ENCODE assay signal across 2 cellular contexts in the genomic region with DNA sequence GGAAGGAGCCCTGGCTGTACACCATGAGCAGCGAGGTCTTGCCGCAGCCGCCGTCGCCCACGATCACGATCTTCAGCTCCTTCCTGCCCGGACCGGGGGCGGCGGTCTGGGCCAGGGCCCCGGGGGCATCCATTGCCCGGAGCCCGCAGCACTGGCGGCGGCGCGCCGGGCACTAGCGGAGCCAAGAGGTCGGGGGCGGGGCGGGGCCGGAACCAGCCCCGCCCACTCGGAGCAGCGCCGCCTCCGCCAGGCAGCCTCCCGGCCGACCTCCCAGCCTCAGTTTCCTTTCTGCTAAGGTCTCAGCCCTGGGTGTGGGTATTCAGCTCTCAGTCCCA.
TF ChIP-seq lines count a peak whose summit lies in the region.

A gene with protein sequence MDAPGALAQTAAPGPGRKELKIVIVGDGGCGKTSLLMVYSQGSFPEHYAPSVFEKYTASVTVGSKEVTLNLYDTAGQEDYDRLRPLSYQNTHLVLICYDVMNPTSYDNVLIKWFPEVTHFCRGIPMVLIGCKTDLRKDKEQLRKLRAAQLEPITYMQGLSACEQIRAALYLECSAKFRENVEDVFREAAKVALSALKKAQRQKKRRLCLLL (minus strand): TSS at position 188 of the 335 bp plus-strand sequence. CDS start 55 bp downstream, at position 133.

TF ChIP-seq in SK-N-SH, 30 proteins besides CTCF, POLR2A, EP300 and RAD21 (continued from another document):
- TF ChIP-seq, protein P1, sequence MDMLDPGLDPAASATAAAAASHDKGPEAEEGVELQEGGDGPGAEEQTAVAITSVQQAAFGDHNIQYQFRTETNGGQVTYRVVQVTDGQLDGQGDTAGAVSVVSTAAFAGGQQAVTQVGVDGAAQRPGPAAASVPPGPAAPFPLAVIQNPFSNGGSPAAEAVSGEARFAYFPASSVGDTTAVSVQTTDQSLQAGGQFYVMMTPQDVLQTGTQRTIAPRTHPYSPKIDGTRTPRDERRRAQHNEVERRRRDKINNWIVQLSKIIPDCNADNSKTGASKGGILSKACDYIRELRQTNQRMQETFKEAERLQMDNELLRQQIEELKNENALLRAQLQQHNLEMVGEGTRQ (IDR thresholded peaks at IDR 0.05; ENCODE audit: borderline replicate concordance, low read depth, low read length), result no peak
- no peak; the same call in 1 of the 2 replicates for TF ChIP-seq SIN3A (IDR thresholded peaks at IDR 0.05; ENCODE audit: borderline replicate concordance, low read depth, low read length)
- no peak for TF ChIP-seq FOXJ3 (CRISPR knock-in tag; IDR thresholded peaks at IDR 0.05)
- TF ChIP-seq GABPA (IDR thresholded peaks at IDR 0.05; ENCODE audit: low read depth), result no peak
- no peak for TF ChIP-seq GATA2 (CRISPR knock-in tag; IDR thresholded peaks at IDR 0.05)
- TF ChIP-seq, protein P2, sequence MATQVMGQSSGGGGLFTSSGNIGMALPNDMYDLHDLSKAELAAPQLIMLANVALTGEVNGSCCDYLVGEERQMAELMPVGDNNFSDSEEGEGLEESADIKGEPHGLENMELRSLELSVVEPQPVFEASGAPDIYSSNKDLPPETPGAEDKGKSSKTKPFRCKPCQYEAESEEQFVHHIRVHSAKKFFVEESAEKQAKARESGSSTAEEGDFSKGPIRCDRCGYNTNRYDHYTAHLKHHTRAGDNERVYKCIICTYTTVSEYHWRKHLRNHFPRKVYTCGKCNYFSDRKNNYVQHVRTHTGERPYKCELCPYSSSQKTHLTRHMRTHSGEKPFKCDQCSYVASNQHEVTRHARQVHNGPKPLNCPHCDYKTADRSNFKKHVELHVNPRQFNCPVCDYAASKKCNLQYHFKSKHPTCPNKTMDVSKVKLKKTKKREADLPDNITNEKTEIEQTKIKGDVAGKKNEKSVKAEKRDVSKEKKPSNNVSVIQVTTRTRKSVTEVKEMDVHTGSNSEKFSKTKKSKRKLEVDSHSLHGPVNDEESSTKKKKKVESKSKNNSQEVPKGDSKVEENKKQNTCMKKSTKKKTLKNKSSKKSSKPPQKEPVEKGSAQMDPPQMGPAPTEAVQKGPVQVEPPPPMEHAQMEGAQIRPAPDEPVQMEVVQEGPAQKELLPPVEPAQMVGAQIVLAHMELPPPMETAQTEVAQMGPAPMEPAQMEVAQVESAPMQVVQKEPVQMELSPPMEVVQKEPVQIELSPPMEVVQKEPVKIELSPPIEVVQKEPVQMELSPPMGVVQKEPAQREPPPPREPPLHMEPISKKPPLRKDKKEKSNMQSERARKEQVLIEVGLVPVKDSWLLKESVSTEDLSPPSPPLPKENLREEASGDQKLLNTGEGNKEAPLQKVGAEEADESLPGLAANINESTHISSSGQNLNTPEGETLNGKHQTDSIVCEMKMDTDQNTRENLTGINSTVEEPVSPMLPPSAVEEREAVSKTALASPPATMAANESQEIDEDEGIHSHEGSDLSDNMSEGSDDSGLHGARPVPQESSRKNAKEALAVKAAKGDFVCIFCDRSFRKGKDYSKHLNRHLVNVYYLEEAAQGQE (IDR thresholded peaks at IDR 0.05; ENCODE audit: low read depth, low read length), result no peak
- TF ChIP-seq, protein P3, sequence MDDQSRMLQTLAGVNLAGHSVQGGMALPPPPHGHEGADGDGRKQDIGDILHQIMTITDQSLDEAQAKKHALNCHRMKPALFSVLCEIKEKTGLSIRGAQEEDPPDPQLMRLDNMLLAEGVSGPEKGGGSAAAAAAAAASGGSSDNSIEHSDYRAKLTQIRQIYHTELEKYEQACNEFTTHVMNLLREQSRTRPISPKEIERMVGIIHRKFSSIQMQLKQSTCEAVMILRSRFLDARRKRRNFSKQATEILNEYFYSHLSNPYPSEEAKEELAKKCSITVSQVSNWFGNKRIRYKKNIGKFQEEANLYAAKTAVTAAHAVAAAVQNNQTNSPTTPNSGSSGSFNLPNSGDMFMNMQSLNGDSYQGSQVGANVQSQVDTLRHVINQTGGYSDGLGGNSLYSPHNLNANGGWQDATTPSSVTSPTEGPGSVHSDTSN (IDR thresholded peaks at IDR 0.05), result no peak
- TF ChIP-seq JUND (IDR thresholded peaks at IDR 0.05), result no peak
- TF ChIP-seq NFIC (IDR thresholded peaks at IDR 0.05; ENCODE audit: borderline replicate concordance), result no peak
- TF ChIP-seq TEAD4 (IDR thresholded peaks at IDR 0.05; ENCODE audit: borderline replicate concordance, insufficient read depth), result no peak
- no peak for TF ChIP-seq RXRA (IDR thresholded peaks at IDR 0.05; ENCODE audit: borderline replicate concordance, low read depth)
- TF ChIP-seq EZH2phosphoT487 (IDR thresholded peaks at IDR 0.05; ENCODE audit: borderline replicate concordance, low read depth), result no peak

TF ChIP-seq in liver, 16 proteins besides CTCF, POLR2A, EP300 and RAD21 (continued from another document):
- TF ChIP-seq, protein P4, sequence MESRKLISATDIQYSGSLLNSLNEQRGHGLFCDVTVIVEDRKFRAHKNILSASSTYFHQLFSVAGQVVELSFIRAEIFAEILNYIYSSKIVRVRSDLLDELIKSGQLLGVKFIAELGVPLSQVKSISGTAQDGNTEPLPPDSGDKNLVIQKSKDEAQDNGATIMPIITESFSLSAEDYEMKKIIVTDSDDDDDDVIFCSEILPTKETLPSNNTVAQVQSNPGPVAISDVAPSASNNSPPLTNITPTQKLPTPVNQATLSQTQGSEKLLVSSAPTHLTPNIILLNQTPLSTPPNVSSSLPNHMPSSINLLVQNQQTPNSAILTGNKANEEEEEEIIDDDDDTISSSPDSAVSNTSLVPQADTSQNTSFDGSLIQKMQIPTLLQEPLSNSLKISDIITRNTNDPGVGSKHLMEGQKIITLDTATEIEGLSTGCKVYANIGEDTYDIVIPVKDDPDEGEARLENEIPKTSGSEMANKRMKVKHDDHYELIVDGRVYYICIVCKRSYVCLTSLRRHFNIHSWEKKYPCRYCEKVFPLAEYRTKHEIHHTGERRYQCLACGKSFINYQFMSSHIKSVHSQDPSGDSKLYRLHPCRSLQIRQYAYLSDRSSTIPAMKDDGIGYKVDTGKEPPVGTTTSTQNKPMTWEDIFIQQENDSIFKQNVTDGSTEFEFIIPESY (IDR thresholded peaks at IDR 0.05), result no peak
- TF ChIP-seq YY1 (IDR thresholded peaks at IDR 0.05) (no peak), FOXA2 (IDR thresholded peaks at IDR 0.05) (no peak), EGR1 (IDR thresholded peaks at IDR 0.05; ENCODE audit: low read depth in 2 of 2) (no peak), HNF4A (conservative IDR thresholded peaks at IDR 0.05) (no peak), HNF4G (IDR thresholded peaks at IDR 0.05) (no peak)
- TF ChIP-seq, protein P5, sequence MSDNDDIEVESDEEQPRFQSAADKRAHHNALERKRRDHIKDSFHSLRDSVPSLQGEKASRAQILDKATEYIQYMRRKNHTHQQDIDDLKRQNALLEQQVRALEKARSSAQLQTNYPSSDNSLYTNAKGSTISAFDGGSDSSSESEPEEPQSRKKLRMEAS (IDR thresholded peaks at IDR 0.05), result no peak
